In genomic region chr5:6379246-6379645, GRCh38 we compare ENCODE assay signal across 9 cellular contexts. TPM values are rescaled to one million over a fixed set of nuclear protein-coding genes. Genes with fewer than 3 reads are reported as not detected.
DNase-seq lines count a peak whose midpoint lies in the region; ATAC-seq, FAIRE-seq and TF ChIP-seq lines count a peak whose summit lies in the region.
"Had no signal": no experiment of that assay in that cellular context is flagged by ENCODE, and none has a peak within 500 bp of the region (broad histone marks: within the 10 kb centered on the region; RNA-seq: fewer than 3 reads in every experiment).

No MANE protein-coding gene starts in this region.

- peak overlapping the region; percentile 72 for H3K27ac ChIP-seq in DND-41 (ENCODE audit: low read length)

- H3K27ac Mint-ChIP-seq in chondrocyte (ENCODE audit: unreplicated experiment) (no peak overlapping the region), osteocyte (ENCODE audit: unreplicated experiment) (peak overlapping the region; percentile 93)

- in situ Hi-C loops in GM13976 (cut with MboI; ENCODE audit: low sequenced_read_pairs, unreplicated experiment) = no loop called here

- H3K79me2 ChIP-seq in DND-41 (ENCODE audit: insufficient read depth, low read length) = peaks cover 46% of the 10 kb centered on the region

- H3K36me3 ChIP-seq in DND-41 (ENCODE audit: insufficient read depth, low read length) (peaks cover 34% of the 10 kb centered on the region), MG63 (peaks cover 39% of the 10 kb centered on the region)

- H3K4me1 Mint-ChIP-seq in chondrocyte (ENCODE audit: low read depth) = peaks cover 26% of the 10 kb centered on the region
- H3K4me1 Mint-ChIP-seq in osteocyte (ENCODE audit: unreplicated experiment) = peaks cover 24% of the 10 kb centered on the region

- peak overlapping the region; percentile 73 for H2AFZ ChIP-seq in DND-41 (ENCODE audit: low read depth, low read length)

- no peak for ATAC-seq in DND-41 (ENCODE audit: insufficient read depth, low read depth)
- no peak for ATAC-seq in GM18858 (IDR thresholded peaks at IDR 0.05; ENCODE audit: unreplicated experiment)

- H3K27me3 ChIP-seq in DND-41 (ENCODE audit: insufficient read depth, low read length, poor library complexity) (no peaks in the 10 kb centered on the region), MG63 (no peaks in the 10 kb centered on the region)

- DNase-seq in DND-41 = no peak
- DNase-seq in MG63 = no peak
- no peak for DNase-seq in chondrocyte (ENCODE audit: low spot score)
- DNase-seq in osteocyte (ENCODE audit: extremely low spot score, unreplicated experiment) = peak; percentile 36
- no peak for DNase-seq in HTR-8/SVneo (ENCODE audit: insufficient read length, low spot score)
- no peak for DNase-seq in NCI-H69 (lab: John Stamatoyannopoulos, UW)
- no peak for DNase-seq in GM13976 (ENCODE audit: low spot score)

- H3K27me3 Mint-ChIP-seq in chondrocyte (ENCODE audit: low read depth) = peaks cover 13% of the 10 kb centered on the region
- peaks cover 11% of the 10 kb centered on the region for H3K27me3 Mint-ChIP-seq in osteocyte (ENCODE audit: unreplicated experiment)

- no peaks in the 10 kb centered on the region for H3K9me3 Mint-ChIP-seq in chondrocyte (ENCODE audit: low read depth)
- no peaks in the 10 kb centered on the region for H3K9me3 Mint-ChIP-seq in osteocyte (ENCODE audit: unreplicated experiment)

- H3K4me3 Mint-ChIP-seq in chondrocyte (ENCODE audit: unreplicated experiment) = peak overlapping the region; percentile 99
- H3K4me3 Mint-ChIP-seq in osteocyte (ENCODE audit: unreplicated experiment) = peak overlapping the region; percentile 99

- H3K36me3 Mint-ChIP-seq in chondrocyte (ENCODE audit: low read depth) (peaks cover 14% of the 10 kb centered on the region), osteocyte (ENCODE audit: unreplicated experiment) (peaks cover 19% of the 10 kb centered on the region)

- no peak for FAIRE-seq in HTR-8/SVneo (lab: Jason Lieb, UNC)
- FAIRE-seq: islet of Langerhans had no signal

- peaks cover 30% of the 10 kb centered on the region; the same call in 1 of the 2 replicates for H4K20me1 ChIP-seq in DND-41 (ENCODE audit: insufficient read depth, low read length)

- peak overlapping the region; percentile 87 for H3K9ac ChIP-seq in DND-41 (ENCODE audit: low read depth, low read length)

- peaks cover 35% of the 10 kb centered on the region for H3K4me1 ChIP-seq in DND-41 (ENCODE audit: insufficient read depth, low read length)

- H3K4me2 ChIP-seq in DND-41 (ENCODE audit: insufficient read depth, low read length) = peak overlapping the region; percentile 81

- H3K4me3 ChIP-seq in DND-41 (ENCODE audit: low read depth in 1 of 2, low read length in 2 of 2) = peak overlapping the region; percentile 41 to 65
- H3K4me3 ChIP-seq in MG63 = peak overlapping the region; percentile 98

- H3K9me3 ChIP-seq in DND-41 (ENCODE audit: insufficient read depth, low read length, severe bottlenecking) (no peaks in the 10 kb centered on the region), MG63 (no peaks in the 10 kb centered on the region)

- TF ChIP-seq CTCF in DND-41 (IDR thresholded peaks at IDR 0.05; ENCODE audit: borderline replicate concordance, extremely low read depth, low read length, poor library complexity, severe bottlenecking) (no peak), chondrocyte (IDR thresholded peaks at IDR 0.05) (no peak), osteocyte (IDR thresholded peaks at IDR 0.05) (no peak), GM13976 (IDR thresholded peaks at IDR 0.05; ENCODE audit: borderline replicate concordance, control extremely low read depth, extremely low read depth, insufficient read depth, missing control alignments) (no peak)

RNA-seq across cellular contexts. Expression of gene MED10, which starts 0.9 kb away (rescaled TPM):
- total RNA-seq in MG63 (2014; rRNA removed; shearing (Covaris generic); ENCODE audit: low replicate concordance) = 97.9 and 127 TPM in 2 replicates
- 25.1 to 34.9 TPM (median 34.6 TPM) in 3 replicates for total RNA-seq in chondrocyte
- total RNA-seq in osteocyte = 28.2 and 31.0 TPM in 2 replicates
